ENCODE assay signal across 8 cellular contexts in the genomic region with DNA sequence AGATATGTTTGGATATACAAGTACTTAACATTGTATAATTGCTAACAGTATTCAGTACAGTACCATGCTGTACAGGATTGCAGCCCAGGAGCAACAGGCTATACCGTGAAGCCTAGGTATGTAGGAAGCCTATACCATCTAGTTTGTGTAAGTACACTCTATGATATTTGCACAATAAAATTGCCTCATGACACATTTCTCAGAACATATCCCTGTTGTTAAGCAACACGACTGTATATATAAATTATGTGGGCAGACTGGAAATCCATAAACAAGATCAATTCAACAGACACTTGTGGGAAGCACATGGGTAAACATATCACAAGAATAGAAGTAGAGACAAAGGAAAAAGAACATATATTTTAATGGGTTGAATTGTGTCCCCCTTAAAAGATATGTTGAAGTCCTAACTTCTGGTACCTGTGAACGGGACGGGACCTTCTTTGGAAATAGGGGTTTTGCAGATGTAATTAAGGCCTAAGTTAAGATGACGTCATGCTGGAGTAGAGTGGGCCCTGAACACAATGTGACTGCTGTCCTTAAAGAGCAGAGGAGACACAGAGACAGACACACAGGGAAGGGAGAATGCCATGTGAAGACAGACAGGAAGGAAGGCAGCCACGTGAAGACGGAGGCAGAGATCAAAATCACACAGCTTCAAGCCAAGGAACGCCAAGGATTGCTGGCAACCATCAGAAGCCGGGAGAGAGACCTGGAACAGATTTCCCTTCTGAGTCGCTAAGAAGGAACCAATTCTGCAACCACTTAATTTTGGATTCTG.
A peak's percentile ranks its signal among the peaks of the same experiment; 100 is the strongest.
DNase-seq lines count a peak whose midpoint lies in the region; ATAC-seq and TF ChIP-seq lines count a peak whose summit lies in the region.

No MANE protein-coding gene starts in this region.

- no peak overlapping the region for H3K4me3 Mint-ChIP-seq in CD8-positive, alpha-beta memory T cell
- no peak overlapping the region for H3K4me3 Mint-ChIP-seq in endothelial cell (ENCODE audit: unreplicated experiment)

- in situ Hi-C loops in GM13977 (cut with MboI; ENCODE audit: low pct_unique_long_range_greater_than_20kb, low sequenced_read_pairs, unreplicated experiment): no loop called here

- H3K27ac Mint-ChIP-seq in CD8-positive, alpha-beta memory T cell: peak overlapping the region in 6 of 8 donors; percentile 1 to 59 (median 8)
- H3K27ac Mint-ChIP-seq in endothelial cell (ENCODE audit: unreplicated experiment): peak overlapping the region; percentile 54

- no peak for ATAC-seq in GM21619 (IDR thresholded peaks at IDR 0.05; ENCODE audit: unreplicated experiment)

- CTCF ChIA-PET in CD8-positive, alpha-beta memory T cell (lab: Charles Lee): no interaction called here
- CTCF ChIA-PET in GM10248 (lab: Yijun Ruan, JAX): no interaction called here

- no peaks in the 10 kb centered on the region for H3K4me1 ChIP-seq in CD8-positive, alpha-beta memory T cell (ENCODE audit: insufficient read depth, low read length)

- TF ChIP-seq CTCF in LNCaP clone FGC (IDR thresholded peaks at IDR 0.05; ENCODE audit: control insufficient read depth, extremely low read depth, insufficient read depth) (no peak), endothelial cell (IDR thresholded peaks at IDR 0.05; ENCODE audit: unreplicated experiment) (no peak), GM13977 (IDR thresholded peaks at IDR 0.05; ENCODE audit: extremely low read depth, insufficient read depth, missing control alignments) (no peak), GM10248 (IDR thresholded peaks at IDR 0.05; ENCODE audit: control extremely low read depth, extremely low read depth, low read depth, missing control alignments) (no peak)

- no peak for DNase-seq in CD8-positive, alpha-beta memory T cell
- DNase-seq in LNCaP clone FGC (ENCODE audit: low read depth) (peak; percentile 32), endothelial cell (ENCODE audit: low spot score) (no peak), pons (ENCODE audit: low spot score) (peak; percentile 35), GM13977 (ENCODE audit: low spot score) (no peak), NCI-H2171 treated with DMSO at 0.1 percent for 48 hours (lab: John Stamatoyannopoulos, UW) (no peak), GM10248 (ENCODE audit: extremely low spot score) (no peak)

- no peaks in the 10 kb centered on the region for H3K27me3 Mint-ChIP-seq in CD8-positive, alpha-beta memory T cell
- no peaks in the 10 kb centered on the region for H3K27me3 Mint-ChIP-seq in endothelial cell (ENCODE audit: unreplicated experiment)

- H3K4me1 Mint-ChIP-seq in CD8-positive, alpha-beta memory T cell: peaks cover 0 to 2% (median 1%) of the 10 kb centered on the region in 3 donors
- H3K4me1 Mint-ChIP-seq in endothelial cell (ENCODE audit: unreplicated experiment): peaks cover 6% of the 10 kb centered on the region

- no peaks in the 10 kb centered on the region for H3K9me3 ChIP-seq in CD8-positive, alpha-beta memory T cell (ENCODE audit: low read length)

- H3K4me3 ChIP-seq in CD8-positive, alpha-beta memory T cell (ENCODE audit: low read length): no peak overlapping the region
- H3K4me3 ChIP-seq in LNCaP clone FGC (ENCODE audit: low read depth, low read length): no peak overlapping the region

- peaks cover 0 to 3% (median 0%) of the 10 kb centered on the region in 5 donors for H3K9me3 Mint-ChIP-seq in CD8-positive, alpha-beta memory T cell
- H3K9me3 Mint-ChIP-seq in endothelial cell (ENCODE audit: unreplicated experiment): no peaks in the 10 kb centered on the region

- no peaks in the 10 kb centered on the region for H3K36me3 ChIP-seq in CD8-positive, alpha-beta memory T cell (ENCODE audit: insufficient read depth, low read length)

- no peaks in the 10 kb centered on the region for H3K27me3 ChIP-seq in CD8-positive, alpha-beta memory T cell (ENCODE audit: insufficient read depth, low read length, poor library complexity, severe bottlenecking)

- H3K36me3 Mint-ChIP-seq in CD8-positive, alpha-beta memory T cell: peaks cover 0 to 5% (median 4%) of the 10 kb centered on the region in 3 donors
- no peaks in the 10 kb centered on the region for H3K36me3 Mint-ChIP-seq in endothelial cell (ENCODE audit: low read depth, unreplicated experiment)

- H3K27ac ChIP-seq in CD8-positive, alpha-beta memory T cell (ENCODE audit: low read depth, low read length): no peak overlapping the region

- POLR2A ChIA-PET in CD8-positive, alpha-beta memory T cell (lab: Charles Lee): no interaction called here
- POLR2A ChIA-PET in GM10248 (lab: Yijun Ruan, JAX): no interaction called here

Comparison
In these comparisons a context has a peak if more than half of its experiments do, and no peak if none do; other contexts are left out.
1. DNase-seq: peak in LNCaP clone FGC (single experiment) and pons (single experiment); none in CD8-positive, alpha-beta memory T cell (0 of 5), endothelial cell (single experiment), GM13977 (single experiment), NCI-H2171 treated with DMSO at 0.1 percent for 48 hours (single experiment) and GM10248 (single experiment).